In the genomic region with DNA sequence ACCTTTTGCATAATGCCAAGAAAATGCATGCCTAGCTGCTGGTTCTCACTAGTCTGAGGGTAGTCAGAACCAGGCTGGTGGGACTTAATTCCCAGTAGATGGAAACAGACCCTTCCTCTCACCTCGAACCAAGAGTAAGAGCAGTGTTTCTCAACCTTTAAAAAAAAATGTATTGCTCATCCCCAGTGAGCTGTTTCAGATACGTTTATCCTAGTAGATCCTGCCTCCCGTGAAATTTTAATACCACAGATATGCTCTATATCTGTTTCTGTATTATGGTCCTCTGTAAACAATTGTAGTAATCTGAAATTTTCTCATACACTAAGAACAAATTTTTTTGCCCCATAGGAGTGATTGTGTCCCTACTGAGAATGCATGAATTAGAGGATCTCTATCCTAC, we compare ENCODE assay signal across 19 cellular contexts.
DNase-seq lines count a peak whose midpoint lies in the region; ATAC-seq and TF ChIP-seq lines count a peak whose summit lies in the region.
"Had no signal": no experiment of that assay in that cellular context is flagged by ENCODE, and none has a peak within 500 bp of the region (broad histone marks: within the 10 kb centered on the region; RNA-seq: fewer than 3 reads in every experiment).

No MANE protein-coding gene starts in this region.

- DNase-seq in left ventricle myocardium inferior (no peak), heart left ventricle (no peak), coronary artery (ENCODE audit: low spot score) (no peak), DMS 273 treated with DMSO at 0.1 percent for 48 hours (lab: John Stamatoyannopoulos, UW) (no peak), Karpas-422 (no peak), GM10266 (ENCODE audit: extremely low spot score) (no peak)
- DNase-seq: activated CD4-positive, alpha-beta T cell treated with anti-CD3 and anti-CD28 coated beads, Interleukin-2, amount 10 ng/mL, durations not matched to agents 7 days and 5 days; BE2C; DMS79 treated with DMSO at 0.1 percent for 48 hours; effector CD8-positive, alpha-beta T cell; gastrocnemius medialis; mucosa of descending colon; NCI-H1694 treated with DMSO at 0.1 percent for 48 hours; NCI-H69; upper lobe of left lung had no signal

- no peak overlapping the region for H3K9ac ChIP-seq in neural cell (ENCODE audit: low read length)
- no peak overlapping the region for H3K9ac ChIP-seq in Karpas-422 (ENCODE audit: low read length)

- no peak overlapping the region for H3K4me2 ChIP-seq in neural cell (ENCODE audit: low read length)
- no peak overlapping the region for H3K4me2 ChIP-seq in Karpas-422 (ENCODE audit: low read depth, low read length, poor library complexity, severe bottlenecking)
- H3K4me2 ChIP-seq: GM23338 had no signal

- peak overlapping the region; percentile 68 for H3K27ac ChIP-seq in left ventricle myocardium inferior (replicated peaks)
- peak overlapping the region in 2 of 12 donors; percentile 10 to 25 for H3K27ac ChIP-seq in heart left ventricle
- peak overlapping the region in 1 of 2 donors; percentile 81 for H3K27ac ChIP-seq in coronary artery
- H3K27ac ChIP-seq in neural cell (ENCODE audit: low read length), result peak overlapping the region; percentile 3
- H3K27ac ChIP-seq in gastroesophageal sphincter, result no peak overlapping the region
- no peak overlapping the region for H3K27ac ChIP-seq in Karpas-422 (ENCODE audit: low read length)
- H3K27ac ChIP-seq: gastrocnemius medialis, RWPE1 had no signal

- H2AFZ ChIP-seq in neural cell (ENCODE audit: low read depth, low read length), result no peak overlapping the region
- H2AFZ ChIP-seq in Karpas-422 (ENCODE audit: low read length), result no peak overlapping the region
- H2AFZ ChIP-seq: GM23338 had no signal

- TF ChIP-seq POLR2A in heart left ventricle (IDR thresholded peaks at IDR 0.05) (no peak), gastroesophageal sphincter (IDR thresholded peaks at IDR 0.05) (no peak)

- no peak for TF ChIP-seq EP300 in neural cell (conservative IDR thresholded peaks at IDR 0.05; ENCODE audit: poor library complexity, severe bottlenecking)
- no peak for TF ChIP-seq EP300 in gastroesophageal sphincter (IDR thresholded peaks at IDR 0.05)

- H3K79me2 ChIP-seq in neural cell (replicated peaks; ENCODE audit: insufficient read depth, low read length) (no peaks in the 10 kb centered on the region), Karpas-422 (ENCODE audit: low read length) (no peaks in the 10 kb centered on the region)

- H3F3A ChIP-seq in neural cell (ENCODE audit: insufficient read depth, low read length, poor library complexity, severe bottlenecking), result no peaks in the 10 kb centered on the region

- H3K4me1 ChIP-seq in left ventricle myocardium inferior, result peaks cover 53% of the 10 kb centered on the region
- H3K4me1 ChIP-seq in heart left ventricle, result peaks cover 0 to 52% (median 5%) of the 10 kb centered on the region in 12 donors
- peaks cover 0 to 15% (median 4%) of the 10 kb centered on the region in 3 donors for H3K4me1 ChIP-seq in gastroesophageal sphincter
- peaks cover 4% of the 10 kb centered on the region; the same call in 1 of the 2 replicates for H3K4me1 ChIP-seq in Karpas-422 (ENCODE audit: low read length)
- H3K4me1 ChIP-seq: BE2C had no signal

- peaks cover 14% of the 10 kb centered on the region for H3K36me3 ChIP-seq in left ventricle myocardium inferior
- peaks cover 0 to 26% (median 0%) of the 10 kb centered on the region in 9 donors for H3K36me3 ChIP-seq in heart left ventricle
- H3K36me3 ChIP-seq in neural cell (ENCODE audit: insufficient read depth, low read length), result no peaks in the 10 kb centered on the region
- H3K36me3 ChIP-seq in gastroesophageal sphincter, result no peaks in the 10 kb centered on the region
- H3K36me3 ChIP-seq in Karpas-422 (ENCODE audit: insufficient read depth, low read length), result no peaks in the 10 kb centered on the region
- H3K36me3 ChIP-seq: BE2C, gastrocnemius medialis had no signal

- H4K20me1 ChIP-seq in neural cell (ENCODE audit: insufficient read depth), result no peaks in the 10 kb centered on the region
- H4K20me1 ChIP-seq in Karpas-422 (ENCODE audit: insufficient read depth, low read depth, low read length), result no peaks in the 10 kb centered on the region

- H3K9me2 ChIP-seq in neural cell (ENCODE audit: insufficient read depth, low read length) (no peaks in the 10 kb centered on the region), Karpas-422 (replicated peaks; ENCODE audit: insufficient read depth, low read length) (no peaks in the 10 kb centered on the region)

- H3K9me3 ChIP-seq in left ventricle myocardium inferior (replicated peaks) (no peaks in the 10 kb centered on the region), heart left ventricle (no peaks in the 10 kb centered on the region), neural cell (ENCODE audit: low read length) (no peaks in the 10 kb centered on the region), gastroesophageal sphincter (no peaks in the 10 kb centered on the region), Karpas-422 (ENCODE audit: low read length) (no peaks in the 10 kb centered on the region)
- H3K9me3 ChIP-seq: BE2C, gastrocnemius medialis, mucosa of descending colon, upper lobe of left lung had no signal

- ATAC-seq in heart left ventricle (no peak), gastroesophageal sphincter (no peak)
- ATAC-seq: gastrocnemius medialis, GM23338 had no signal

- TF ChIP-seq RAD21 in neural cell (conservative IDR thresholded peaks at IDR 0.05), result no peak

- H3K27me3 ChIP-seq in left ventricle myocardium inferior (ENCODE audit: low read depth), result no peaks in the 10 kb centered on the region
- no peaks in the 10 kb centered on the region for H3K27me3 ChIP-seq in heart left ventricle
- no peaks in the 10 kb centered on the region for H3K27me3 ChIP-seq in neural cell (ENCODE audit: insufficient read depth, low read depth, low read length)
- H3K27me3 ChIP-seq in gastroesophageal sphincter, result no peaks in the 10 kb centered on the region
- no peaks in the 10 kb centered on the region for H3K27me3 ChIP-seq in Karpas-422 (ENCODE audit: low read length)
- H3K27me3 ChIP-seq: gastrocnemius medialis, upper lobe of left lung had no signal

- H3K4me3 ChIP-seq in left ventricle myocardium inferior (no peak overlapping the region), heart left ventricle (no peak overlapping the region), coronary artery (peak overlapping the region; percentile 34), neural cell (ENCODE audit: low read length) (no peak overlapping the region), gastroesophageal sphincter (no peak overlapping the region), Karpas-422 (ENCODE audit: low read length) (no peak overlapping the region)
- H3K4me3 ChIP-seq: gastrocnemius medialis, GM23338, mucosa of descending colon, upper lobe of left lung had no signal

- intact Hi-C loops in left ventricle myocardium inferior (cut with micrococcal nuclease), result loop anchor here (10.0 kb wide), 1 partner anchor 160 kb away; no protein-coding TSS in a partner anchor
- intact Hi-C loops in heart left ventricle (cut with DNase I), result loop anchor here in 5 of 10 donors (2.0 to 10.0 kb wide), 4 partner anchors 26 to 160 kb away; no protein-coding TSS in a partner anchor

- no peak for TF ChIP-seq CTCF in left ventricle myocardium inferior (IDR thresholded peaks at IDR 0.05; ENCODE audit: borderline replicate concordance)
- no peak for TF ChIP-seq CTCF in heart left ventricle (IDR thresholded peaks at IDR 0.05)
- TF ChIP-seq CTCF in coronary artery (IDR thresholded peaks at IDR 0.05), result no peak
- no peak for TF ChIP-seq CTCF in neural cell (IDR thresholded peaks at IDR 0.05; ENCODE audit: poor library complexity, severe bottlenecking)
- TF ChIP-seq CTCF in gastroesophageal sphincter (IDR thresholded peaks at IDR 0.05), result no peak
- TF ChIP-seq CTCF in GM10266 (IDR thresholded peaks at IDR 0.05; ENCODE audit: control insufficient read depth, insufficient read depth, low read depth, missing control alignments), result no peak

- WGBS in heart left ventricle, 4 donors, result 76 to 87% (median 80%) methylated on average over 3 of the region's 3 CpGs
- 68 to 69% methylated on average over 2 to 3 of the region's 3 CpGs for WGBS in gastroesophageal sphincter (ENCODE audit: low coverage in 1 of 2), 2 donors

TF ChIP-seq in neural cell, 6 proteins besides CTCF, POLR2A, EP300 and RAD21:
- TF ChIP-seq TAF1 (IDR thresholded peaks at IDR 0.05; ENCODE audit: low read depth), result no peak
- TF ChIP-seq, protein P1, sequence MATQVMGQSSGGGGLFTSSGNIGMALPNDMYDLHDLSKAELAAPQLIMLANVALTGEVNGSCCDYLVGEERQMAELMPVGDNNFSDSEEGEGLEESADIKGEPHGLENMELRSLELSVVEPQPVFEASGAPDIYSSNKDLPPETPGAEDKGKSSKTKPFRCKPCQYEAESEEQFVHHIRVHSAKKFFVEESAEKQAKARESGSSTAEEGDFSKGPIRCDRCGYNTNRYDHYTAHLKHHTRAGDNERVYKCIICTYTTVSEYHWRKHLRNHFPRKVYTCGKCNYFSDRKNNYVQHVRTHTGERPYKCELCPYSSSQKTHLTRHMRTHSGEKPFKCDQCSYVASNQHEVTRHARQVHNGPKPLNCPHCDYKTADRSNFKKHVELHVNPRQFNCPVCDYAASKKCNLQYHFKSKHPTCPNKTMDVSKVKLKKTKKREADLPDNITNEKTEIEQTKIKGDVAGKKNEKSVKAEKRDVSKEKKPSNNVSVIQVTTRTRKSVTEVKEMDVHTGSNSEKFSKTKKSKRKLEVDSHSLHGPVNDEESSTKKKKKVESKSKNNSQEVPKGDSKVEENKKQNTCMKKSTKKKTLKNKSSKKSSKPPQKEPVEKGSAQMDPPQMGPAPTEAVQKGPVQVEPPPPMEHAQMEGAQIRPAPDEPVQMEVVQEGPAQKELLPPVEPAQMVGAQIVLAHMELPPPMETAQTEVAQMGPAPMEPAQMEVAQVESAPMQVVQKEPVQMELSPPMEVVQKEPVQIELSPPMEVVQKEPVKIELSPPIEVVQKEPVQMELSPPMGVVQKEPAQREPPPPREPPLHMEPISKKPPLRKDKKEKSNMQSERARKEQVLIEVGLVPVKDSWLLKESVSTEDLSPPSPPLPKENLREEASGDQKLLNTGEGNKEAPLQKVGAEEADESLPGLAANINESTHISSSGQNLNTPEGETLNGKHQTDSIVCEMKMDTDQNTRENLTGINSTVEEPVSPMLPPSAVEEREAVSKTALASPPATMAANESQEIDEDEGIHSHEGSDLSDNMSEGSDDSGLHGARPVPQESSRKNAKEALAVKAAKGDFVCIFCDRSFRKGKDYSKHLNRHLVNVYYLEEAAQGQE (IDR thresholded peaks at IDR 0.05; ENCODE audit: borderline replicate concordance), result no peak
- no peak for TF ChIP-seq EZH2 (IDR thresholded peaks at IDR 0.05; ENCODE audit: borderline replicate concordance, insufficient read depth, low read length, poor library complexity, severe bottlenecking)
- TF ChIP-seq POLR2AphosphoS5 (IDR thresholded peaks at IDR 0.05), result no peak
- TF ChIP-seq SMC3 (conservative IDR thresholded peaks at IDR 0.05; ENCODE audit: poor library complexity), result no peak
- TF ChIP-seq MXI1 (conservative IDR thresholded peaks at IDR 0.05; ENCODE audit: poor library complexity, severe bottlenecking), result no peak

Comparison
In these comparisons a context has a peak if more than half of its experiments do, and no peak if none do; other contexts are left out.
1. H3K27ac ChIP-seq: peak in left ventricle myocardium inferior (single experiment) and neural cell (single experiment); none in gastroesophageal sphincter (0 of 4) and Karpas-422 (single experiment).